8 cellular contexts compared by ENCODE assay signal in genomic region chr1:149103109-149104081, GRCh38. TPM values are rescaled to one million over a fixed set of nuclear protein-coding genes. Genes with fewer than 3 reads are reported as not detected.
A peak's percentile ranks its signal among the peaks of the same experiment; 100 is the strongest.
DNase-seq lines count a peak whose midpoint lies in the region; ATAC-seq and TF ChIP-seq lines count a peak whose summit lies in the region.
"Not testable (repeated sequence)": the region's sequence is repeated elsewhere in the genome, so short reads cannot be mapped to it uniquely, and the experiment has no call there.

Gene NBPF9, minus strand, starts transcription at chr1:149103551. Its CDS starts 21,412 bp downstream, at chr1:149082139.

- not testable (repeated sequence) for H3K36me3 ChIP-seq in right lobe of liver

- not testable (repeated sequence) for H3K36me3 Mint-ChIP-seq in activated CD4-positive, alpha-beta memory T cell treated with anti-CD3 and anti-CD28 coated beads for 36 hours

- ATAC-seq in GM19328 (IDR thresholded peaks at IDR 0.05; ENCODE audit: unreplicated experiment) (peak; percentile 88), HG03108 (IDR thresholded peaks at IDR 0.05; ENCODE audit: unreplicated experiment) (peak; percentile 97), right lobe of liver (peak; percentile 96 to 99 (median 98))

- H3K27me3 Mint-ChIP-seq in activated CD4-positive, alpha-beta memory T cell treated with anti-CD3 and anti-CD28 coated beads for 36 hours: not testable (repeated sequence)

- H3K4me3 ChIP-seq in AG04449 (ENCODE audit: low read depth, low read length) (peak within 1 kb of the TSS; percentile 62), right lobe of liver (peak within 1 kb of the TSS; percentile 51 to 63 (median 51))

- not testable (repeated sequence) for H3K9me3 Mint-ChIP-seq in activated CD4-positive, alpha-beta memory T cell treated with anti-CD3 and anti-CD28 coated beads for 36 hours

- intact Hi-C loops in activated CD4-positive, alpha-beta memory T cell treated with anti-CD3 and anti-CD28 coated beads for 36 hours (cut with micrococcal nuclease); right lobe of liver (cut with DNase I): not testable (repeated sequence)

- DNase-seq in AG04449 (ENCODE audit: low read depth, low spot score): not testable (repeated sequence)
- DNase-seq in NCI-H69 (lab: John Stamatoyannopoulos, UW) (peak; percentile 65), dermis blood vessel endothelial cell (peak; percentile 54), right lobe of liver (peak; percentile 59 to 70 (median 69))
- peak; percentile 62 for DNase-seq in activated CD4-positive, alpha-beta memory T cell treated with anti-CD3 and anti-CD28 coated beads for 36 hours
- peak; percentile 8 to 20 for DNase-seq in stimulated activated CD4-positive, alpha-beta T cell treated with anti-CD3 and anti-CD28 coated beads, Interleukin-15, amount 100 ng/mL, for 1 hour (ENCODE audit: low read depth in 1 of 2, low spot score in 1 of 2)

- H3K9me3 ChIP-seq in right lobe of liver: not testable (repeated sequence)

- peak within 1 kb of the TSS; percentile 99 for H3K4me3 Mint-ChIP-seq in activated CD4-positive, alpha-beta memory T cell treated with anti-CD3 and anti-CD28 coated beads for 36 hours

- no CpG with 5 or more reads among the region's 85 CpGs for WGBS in right lobe of liver (ENCODE audit: insufficient coverage, low coverage, low lambda C conversion rate, missing lambda C conversion rate)

- peak; percentile 32 for TF ChIP-seq POLR2A in right lobe of liver (IDR thresholded peaks at IDR 0.05)

- H3K4me1 Mint-ChIP-seq in activated CD4-positive, alpha-beta memory T cell treated with anti-CD3 and anti-CD28 coated beads for 36 hours (ENCODE audit: low read depth): not testable (repeated sequence)

- peak within 1 kb of the TSS; percentile 69 to 87 (median 80) for H3K27ac ChIP-seq in right lobe of liver

- CTCF ChIA-PET in AG04449 (lab: Yijun Ruan, JAX); activated CD4-positive, alpha-beta memory T cell treated with anti-CD3 and anti-CD28 coated beads for 36 hours (lab: Charles Lee): not testable (repeated sequence)

- H3K27ac Mint-ChIP-seq in activated CD4-positive, alpha-beta memory T cell treated with anti-CD3 and anti-CD28 coated beads for 36 hours: peak within 1 kb of the TSS; percentile 94

- POLR2A ChIA-PET in AG04449 (lab: Yijun Ruan, JAX); activated CD4-positive, alpha-beta memory T cell treated with anti-CD3 and anti-CD28 coated beads for 36 hours (lab: Charles Lee): not testable (repeated sequence)

- TF ChIP-seq CTCF in AG04449 (IDR thresholded peaks at IDR 0.05; ENCODE audit: insufficient read depth, low read length, missing control alignments); right lobe of liver (IDR thresholded peaks at IDR 0.05): not testable (repeated sequence)

- H3K4me1 ChIP-seq in right lobe of liver: not testable (repeated sequence)

- H3K27me3 ChIP-seq in right lobe of liver: not testable (repeated sequence)

RNA-seq across cellular contexts. Expression of gene NBPF9, which starts in this region (rescaled TPM):
- 10 to 100 TPM; 22.0 to 24.3 TPM for total RNA-seq in activated CD4-positive, alpha-beta memory T cell treated with anti-CD3 and anti-CD28 coated beads for 36 hours
- total RNA-seq in dermis blood vessel endothelial cell: 12.3 and 18.0 TPM in 2 replicates
- 10 to 100 TPM; 10.6 to 29.8 (median 21.7) TPM for total RNA-seq in right lobe of liver
